8 cellular contexts compared by ENCODE assay signal in genomic region chrX:103063918-103064434, GRCh38. TPM values are rescaled to one million over a fixed set of nuclear protein-coding genes. Genes with fewer than 3 reads are reported as not detected.
DNase-seq lines count a peak whose midpoint lies in the region; ATAC-seq, FAIRE-seq and TF ChIP-seq lines count a peak whose summit lies in the region.

Gene BEX1, minus strand, starts transcription at chrX:103064171. Its CDS starts 897 bp downstream, at chrX:103063274.

- H3K4me1 ChIP-seq in HUES64 (ENCODE audit: insufficient read depth, low read length), result no peaks in the 10 kb centered on the region
- H3K4me1 ChIP-seq in endocrine pancreas (ENCODE audit: control insufficient read depth, insufficient read depth, low read length), result no peaks in the 10 kb centered on the region

- CTCF ChIA-PET in AG04449 (lab: Yijun Ruan, JAX) (no interaction called here), RWPE1 (lab: Yijun Ruan, JAX) (no interaction called here), GM10248 (lab: Yijun Ruan, JAX) (no interaction called here)

- no peak for FAIRE-seq in GM12891 (lab: Jason Lieb, UNC)

- H3K27ac ChIP-seq in HUES64 (ENCODE audit: low read depth, low read length) (peak within 1 kb of the TSS; percentile 60), RWPE1 (no peak within 1 kb of the TSS)

- 2% methylated on average over 38 of the region's 39 CpGs for WGBS in HUES64

- no peaks in the 10 kb centered on the region for H3K27me3 ChIP-seq in HUES64 (ENCODE audit: insufficient read depth, low read length)
- H3K27me3 ChIP-seq in endocrine pancreas (ENCODE audit: control insufficient read depth, insufficient read depth, low read length), result no peaks in the 10 kb centered on the region

- H3K36me3 ChIP-seq in HUES64 (ENCODE audit: insufficient read depth, low read length) (no peaks in the 10 kb centered on the region; the same call in 1 of the 2 replicates), endocrine pancreas (ENCODE audit: control insufficient read depth, insufficient read depth, low read length) (no peaks in the 10 kb centered on the region)

- H3K4me3 Mint-ChIP-seq in naive thymus-derived CD8-positive, alpha-beta T cell, result peak within 1 kb of the TSS in 9 of 10 donors; percentile 9 to 75 (median 36)

- peak within 1 kb of the TSS in 1 of 10 donors; percentile 49 for H3K27ac Mint-ChIP-seq in naive thymus-derived CD8-positive, alpha-beta T cell

- ATAC-seq in naive thymus-derived CD8-positive, alpha-beta T cell, result peak; percentile 41 to 76

- DNase-seq in AG04449 (ENCODE audit: low read depth, low spot score) (peak; percentile 3), RWPE1 (ENCODE audit: low spot score) (peak; percentile 1), GM10248 (ENCODE audit: extremely low spot score) (no peak), GF-D8 (lab: John Stamatoyannopoulos, UW) (no peak), GM12891 (ENCODE audit: insufficient read length, low spot score) (no peak)
- peak in 6 of 10 donors; percentile 4 to 20 (median 10) for DNase-seq in naive thymus-derived CD8-positive, alpha-beta T cell

- H3K4me1 Mint-ChIP-seq in naive thymus-derived CD8-positive, alpha-beta T cell, result peaks cover 0 to 4% (median 4%) of the 10 kb centered on the region in 4 donors

- H3K27me3 Mint-ChIP-seq in naive thymus-derived CD8-positive, alpha-beta T cell, result peaks cover 9 to 27% (median 13%) of the 10 kb centered on the region in 5 donors

- H3K4me3 ChIP-seq in AG04449 (ENCODE audit: low read depth, low read length), result peak within 1 kb of the TSS; percentile 53
- H3K4me3 ChIP-seq in HUES64 (ENCODE audit: low read length), result peak within 1 kb of the TSS; percentile 68
- H3K4me3 ChIP-seq in endocrine pancreas (ENCODE audit: control insufficient read depth, insufficient read depth, low read length), result peak within 1 kb of the TSS; percentile 78

- H3K9ac ChIP-seq in HUES64 (ENCODE audit: low read depth, low read length) (peak within 1 kb of the TSS; percentile 86), endocrine pancreas (ENCODE audit: control insufficient read depth, insufficient read depth, low read length) (peak within 1 kb of the TSS; percentile 72)

- H3K9me3 ChIP-seq in HUES64 (ENCODE audit: insufficient read depth, low read depth, low read length) (no peaks in the 10 kb centered on the region), endocrine pancreas (ENCODE audit: control insufficient read depth, low read length) (no peaks in the 10 kb centered on the region)

- peaks cover 0 to 2% (median 0%) of the 10 kb centered on the region in 9 donors for H3K9me3 Mint-ChIP-seq in naive thymus-derived CD8-positive, alpha-beta T cell

- H3K36me3 Mint-ChIP-seq in naive thymus-derived CD8-positive, alpha-beta T cell, result no peaks in the 10 kb centered on the region

- POLR2A ChIA-PET in AG04449 (lab: Yijun Ruan, JAX) (no interaction called here), RWPE1 (lab: Yijun Ruan, JAX; ENCODE audit: low non-redundant PET) (no interaction called here), GM10248 (lab: Yijun Ruan, JAX) (no interaction called here)
- POLR2A ChIA-PET in naive thymus-derived CD8-positive, alpha-beta T cell (lab: Charles Lee), result no interaction called here

- TF ChIP-seq POLR2A in GM12891 (IDR thresholded peaks at IDR 0.05; ENCODE audit: low read depth, low read length), result no peak

- TF ChIP-seq CTCF in AG04449 (IDR thresholded peaks at IDR 0.05; ENCODE audit: insufficient read depth, low read length, missing control alignments) (no peak), RWPE1 (conservative IDR thresholded peaks at IDR 0.05; ENCODE audit: low read depth) (no peak), GM10248 (IDR thresholded peaks at IDR 0.05; ENCODE audit: control extremely low read depth, extremely low read depth, low read depth, missing control alignments) (no peak)

TF ChIP-seq in GM12891, 5 proteins besides CTCF, POLR2A, EP300 and RAD21:
- TF ChIP-seq SPI1 (IDR thresholded peaks at IDR 0.05; ENCODE audit: low read depth, low read length) (no peak), PAX5 (IDR thresholded peaks at IDR 0.05; ENCODE audit: insufficient read depth, low read length, severe bottlenecking) (no peak), POLR2AphosphoS5 (IDR thresholded peaks at IDR 0.05; ENCODE audit: low read depth, low read length) (no peak), TAF1 (IDR thresholded peaks at IDR 0.05; ENCODE audit: low read depth, low read length) (no peak), POU2F2 (IDR thresholded peaks at IDR 0.05; ENCODE audit: low read depth, low read length) (no peak)

RNA-seq across cellular contexts. Expression of gene BEX1, which starts in this region (rescaled TPM):
- 68.2 TPM for polyA plus RNA-seq in HUES64 (2013, experiment 1 of 2)
- 65.4 TPM for polyA plus RNA-seq in HUES64 (2013, experiment 2 of 2)
- total RNA-seq in naive thymus-derived CD8-positive, alpha-beta T cell, result not detected
- 1 to 10 TPM in 1 of 3 donors, under 1 TPM in 2; 0.63 to 1.1 (median 0.73) TPM for polyA plus RNA-seq in naive thymus-derived CD8-positive, alpha-beta T cell
- not detected for polyA plus RNA-seq in GM12891 (2012; ENCODE audit: low read depth, missing spikeins)

Comparison
In these comparisons a context has a peak if more than half of its experiments do, and no peak if none do; other contexts are left out.
1. DNase-seq: peak in AG04449 (single experiment), RWPE1 (single experiment) and naive thymus-derived CD8-positive, alpha-beta T cell (6 of 10); none in GM10248 (single experiment), GF-D8 (single experiment) and GM12891 (single experiment).
2. Peak in every context shown above with its lines, with median percentiles within 50 percentile points of each other: H3K4me3 ChIP-seq.